ENCODE assay signal across 9 cellular contexts in genomic region chr12:56222531-56222895, GRCh38. TPM values are rescaled to one million over a fixed set of nuclear protein-coding genes. Genes with fewer than 3 reads are reported as not detected.
DNase-seq lines count a peak whose midpoint lies in the region; ATAC-seq and TF ChIP-seq lines count a peak whose summit lies in the region.
"Had no signal": no experiment of that assay in that cellular context is flagged by ENCODE, and none has a peak within 500 bp of the region (broad histone marks: within the 10 kb centered on the region; RNA-seq: fewer than 3 reads in every experiment).

No MANE protein-coding gene starts in this region.

- H3K4me1 Mint-ChIP-seq in activated CD8-positive, alpha-beta T cell treated with anti-CD3 and anti-CD28 coated beads for 36 hours (ENCODE audit: low read depth) = peaks cover 27% of the 10 kb centered on the region

- peak overlapping the region; percentile 98 for H3K4me3 Mint-ChIP-seq in activated CD8-positive, alpha-beta T cell treated with anti-CD3 and anti-CD28 coated beads for 36 hours

- intact Hi-C loops in activated CD8-positive, alpha-beta T cell treated with anti-CD3 and anti-CD28 coated beads for 36 hours (cut with micrococcal nuclease) = loop anchor here (2.0 to 5.0 kb wide), 2 partner anchors 45 to 104 kb away; partner anchors contain the start of genes COQ10A and ZC3H10

- CTCF ChIA-PET in activated CD8-positive, alpha-beta T cell treated with anti-CD3 and anti-CD28 coated beads for 36 hours (lab: Charles Lee) = interaction anchor here (0.7 to 4.1 kb wide), 20 partner anchors 12 to 248 kb away, joined by 3 to 41 read pairs (median 6); partner anchors contain the start of genes ANKRD52, COQ10A, ERBB3 and ESYT1

- no peak for TF ChIP-seq CTCF in activated CD8-positive, alpha-beta T cell treated with anti-CD3 and anti-CD28 coated beads for 36 hours (IDR thresholded peaks at IDR 0.05)

- H3K27me3 Mint-ChIP-seq in activated CD8-positive, alpha-beta T cell treated with anti-CD3 and anti-CD28 coated beads for 36 hours = no peaks in the 10 kb centered on the region

- H3K9me3 ChIP-seq in stomach smooth muscle (ENCODE audit: control insufficient read depth in 2 of 2, low read length in 2 of 2) = no peaks in the 10 kb centered on the region

- H3K27ac ChIP-seq in stomach smooth muscle (ENCODE audit: low read length) = peak overlapping the region; percentile 97

- peak overlapping the region; percentile 92 to 93 for H3K9ac ChIP-seq in stomach smooth muscle (ENCODE audit: low read length in 2 of 2)

- H3K27me3 ChIP-seq in stomach smooth muscle (ENCODE audit: control insufficient read depth in 1 of 2, insufficient read depth in 2 of 2, low read length in 2 of 2) = no peaks in the 10 kb centered on the region

- H3K27ac Mint-ChIP-seq in activated CD8-positive, alpha-beta T cell treated with anti-CD3 and anti-CD28 coated beads for 36 hours = peak overlapping the region; percentile 96

- H3K36me3 ChIP-seq in stomach smooth muscle (ENCODE audit: control insufficient read depth in 2 of 2, insufficient read depth in 2 of 2, low read length in 2 of 2) = peaks cover 0 to 7% of the 10 kb centered on the region in 2 donors

- POLR2A ChIA-PET in activated CD8-positive, alpha-beta T cell treated with anti-CD3 and anti-CD28 coated beads for 36 hours (lab: Charles Lee) = interaction anchor here (0.7 to 3.1 kb wide), 19 partner anchors 9 to 176 kb away, joined by 3 to 22 read pairs (median 4); partner anchors contain the start of genes ANKRD52, PAN2, SMARCC2 and STAT2

- H3K9me3 Mint-ChIP-seq in activated CD8-positive, alpha-beta T cell treated with anti-CD3 and anti-CD28 coated beads for 36 hours = no peaks in the 10 kb centered on the region

- H3K4me3 ChIP-seq in iPS-11a (ENCODE audit: low read depth, low read length) (peak overlapping the region; percentile 92), stomach smooth muscle (ENCODE audit: low read length in 2 of 2) (peak overlapping the region; percentile 85 to 87)

- DNase-seq in SIG-M5 treated with dmso at 0.1 percent for 504 hours (lab: John Stamatoyannopoulos, UW; ENCODE audit: unreplicated experiment) = peak; percentile 56
- no peak for DNase-seq in SIG-M5 (lab: John Stamatoyannopoulos, UW)
- no peak for DNase-seq in activated CD8-positive, alpha-beta T cell treated with anti-CD3 and anti-CD28 coated beads for 36 hours
- DNase-seq in stimulated activated CD4-positive, alpha-beta T cell treated with anti-CD3 and anti-CD28 coated beads, Interleukin-1b, Interleukin-23, amount 100 ng/mL, for 48 hours = no peak
- no peak for DNase-seq in NCI-H1930 (lab: John Stamatoyannopoulos, UW)
- no peak for DNase-seq in mesenteric fat pad (ENCODE audit: low spot score)

- H3K4me1 ChIP-seq in stomach smooth muscle (ENCODE audit: control insufficient read depth, insufficient read depth, low read length) = peaks cover 46% of the 10 kb centered on the region

- H3K36me3 Mint-ChIP-seq in activated CD8-positive, alpha-beta T cell treated with anti-CD3 and anti-CD28 coated beads for 36 hours (ENCODE audit: low read depth) = peaks cover 14% of the 10 kb centered on the region

- ATAC-seq in activated CD8-positive, alpha-beta T cell treated with anti-CD3 and anti-CD28 coated beads for 36 hours = no peak

RNA-seq across cellular contexts. Expression of gene RNF41, which starts 0.8 kb away (rescaled TPM):
- 10 to 100 TPM; 23.4 to 27.4 TPM for total RNA-seq in activated CD8-positive, alpha-beta T cell treated with anti-CD3 and anti-CD28 coated beads for 36 hours
- total RNA-seq in mesenteric fat pad = 93.8 TPM

RNA-seq across cellular contexts. Expression of gene NABP2, which starts 1.6 kb away (rescaled TPM):
- 10 to 100 TPM; 58.7 to 60.2 TPM for total RNA-seq in activated CD8-positive, alpha-beta T cell treated with anti-CD3 and anti-CD28 coated beads for 36 hours
- total RNA-seq in mesenteric fat pad = 18.2 TPM

RNA-seq across cellular contexts. Expression of gene SLC39A5, which starts 7.3 kb away (rescaled TPM):
- under 1 TPM; 0.41 to 0.54 TPM for total RNA-seq in activated CD8-positive, alpha-beta T cell treated with anti-CD3 and anti-CD28 coated beads for 36 hours
- total RNA-seq in mesenteric fat pad = 0.16 TPM
- total RNA-seq: NCI-H460 had no signal

RNA-seq across cellular contexts. Expression of gene SMARCC2, which starts 33.2 kb away (rescaled TPM):
- 10 to 100 TPM; 79.3 to 87.9 TPM for total RNA-seq in activated CD8-positive, alpha-beta T cell treated with anti-CD3 and anti-CD28 coated beads for 36 hours
- 113 TPM for total RNA-seq in mesenteric fat pad

RNA-seq across cellular contexts. Expression of gene ANKRD52, which starts 35.7 kb away (rescaled TPM):
- 10 to 100 TPM; 23.3 to 31.3 TPM for total RNA-seq in activated CD8-positive, alpha-beta T cell treated with anti-CD3 and anti-CD28 coated beads for 36 hours
- 46.8 TPM for total RNA-seq in mesenteric fat pad
